ENCODE assay signal across 24 cellular contexts in genomic region chr14:99377951-99378350, GRCh38.
"Had no signal": no experiment of that assay in that cellular context is flagged by ENCODE, and none has a peak within 500 bp of the region (broad histone marks: within the 10 kb centered on the region; RNA-seq: fewer than 3 reads in every experiment).

No MANE protein-coding gene starts in this region.

- DNase-seq: activated CD4-positive, alpha-beta memory T cell treated with anti-CD3 and anti-CD28 coated beads for 36 hours; activated CD4-positive, alpha-beta T cell treated with anti-CD3 and anti-CD28 coated beads for 36 hours; activated CD4-positive, alpha-beta T cell treated with anti-CD3 and anti-CD28 coated beads, Interleukin-2, amount 10 ng/mL, durations not matched to agents 24 days and 14 days; activated CD4-positive, CD25-positive, alpha-beta regulatory T cell; activated CD4-positive, CD25-positive, alpha-beta regulatory T cell treated with anti-CD3 and anti-CD28 coated beads, Interleukin-2, amount 50 U/mL, for 72 hours; activated CD8-positive, alpha-beta memory T cell treated with anti-CD3 and anti-CD28 coated beads, Interleukin-2, amount 10 ng/mL, durations not matched to agents 7 days and 5 days; activated CD8-positive, alpha-beta memory T cell treated with anti-CD3 and anti-CD28 coated beads, Interleukin-2, amount 50 U/mL, for 4 hours; activated CD8-positive, alpha-beta T cell treated with anti-CD3 and anti-CD28 coated beads, Interleukin-2, amount 10 ng/mL, durations not matched to agents 7 days and 5 days; activated naive CD4-positive, alpha-beta T cell treated with anti-CD3 and anti-CD28 coated beads for 36 hours; activated naive CD8-positive, alpha-beta T cell treated with anti-CD3 and anti-CD28 coated beads, Interleukin-2, amount 10 ng/mL, durations not matched to agents 7 days and 5 days; activated T-cell treated with anti-CD3 and anti-CD28 coated beads, Interleukin-2, amount 50 U/mL, for 1 hour; activated T-cell treated with anti-CD3 and anti-CD28 coated beads, Interleukin-2, amount 50 U/mL, for 72 hours; amniotic stem cell; anterior cingulate cortex; effector memory CD4-positive, alpha-beta T cell; esophagus squamous epithelium; T-helper 1 cell; T-helper 2 cell had no signal

- H3K27ac ChIP-seq: brain microvascular endothelial cell, coronary artery, dorsolateral prefrontal cortex, esophagus squamous epithelium had no signal

- H3K36me3 Mint-ChIP-seq: activated CD4-positive, alpha-beta memory T cell treated with anti-CD3 and anti-CD28 coated beads for 36 hours; activated CD8-positive, alpha-beta memory T cell treated with anti-CD3 and anti-CD28 coated beads, Interleukin-2, amount 10 ng/mL, durations not matched to agents 7 days and 5 days; activated naive CD4-positive, alpha-beta T cell treated with anti-CD3 and anti-CD28 coated beads, Interleukin-2, amount 50 U/mL, for 24 hours; activated naive CD8-positive, alpha-beta T cell treated with anti-CD3 and anti-CD28 coated beads, Interleukin-2, amount 10 ng/mL, durations not matched to agents 7 days and 5 days had no signal

- H3K4me1 Mint-ChIP-seq: activated CD4-positive, alpha-beta T cell treated with anti-CD3 and anti-CD28 coated beads for 36 hours; activated CD4-positive, alpha-beta T cell treated with anti-CD3 and anti-CD28 coated beads, Interleukin-2, amount 10 ng/mL, durations not matched to agents 24 days and 14 days; activated CD8-positive, alpha-beta memory T cell treated with anti-CD3 and anti-CD28 coated beads, Interleukin-2, amount 10 ng/mL, durations not matched to agents 7 days and 5 days; activated naive CD4-positive, alpha-beta T cell treated with anti-CD3 and anti-CD28 coated beads, Interleukin-2, amount 50 U/mL, for 24 hours; activated naive CD8-positive, alpha-beta T cell treated with anti-CD3 and anti-CD28 coated beads, Interleukin-2, amount 10 ng/mL, durations not matched to agents 7 days and 5 days had no signal

- ATAC-seq: activated CD4-positive, alpha-beta T cell treated with anti-CD3 and anti-CD28 coated beads for 36 hours; activated CD8-positive, alpha-beta memory T cell treated with anti-CD3 and anti-CD28 coated beads, Interleukin-2, amount 10 ng/mL, durations not matched to agents 7 days and 5 days; activated CD8-positive, alpha-beta T cell treated with anti-CD3 and anti-CD28 coated beads, Interleukin-2, amount 10 ng/mL, durations not matched to agents 7 days and 5 days; activated T-cell treated with anti-CD3 and anti-CD28 coated beads, Interleukin-2, amount 50 U/mL, for 72 hours had no signal

- H3K9me3 Mint-ChIP-seq: activated CD4-positive, alpha-beta memory T cell treated with anti-CD3 and anti-CD28 coated beads for 36 hours; activated CD4-positive, alpha-beta T cell treated with anti-CD3 and anti-CD28 coated beads, Interleukin-2, amount 10 ng/mL, durations not matched to agents 24 days and 14 days; activated naive CD4-positive, alpha-beta T cell treated with anti-CD3 and anti-CD28 coated beads for 36 hours; activated naive CD4-positive, alpha-beta T cell treated with anti-CD3 and anti-CD28 coated beads, Interleukin-2, amount 50 U/mL, for 24 hours; activated naive CD8-positive, alpha-beta T cell treated with anti-CD3 and anti-CD28 coated beads, Interleukin-2, amount 10 ng/mL, durations not matched to agents 7 days and 5 days; activated T-cell treated with anti-CD3 and anti-CD28 coated beads, Interleukin-2, amount 50 U/mL, for 72 hours; central memory CD8-positive, alpha-beta T cell; dendritic cell treated with granulocyte-macrophage colony-stimulating factor and Interleukin-4, amounts not matched to agents 40 ng/mL and 50 ng/mL, for 4 days had no signal

- H3K4me3 Mint-ChIP-seq: activated CD4-positive, alpha-beta memory T cell treated with anti-CD3 and anti-CD28 coated beads for 36 hours; activated CD4-positive, alpha-beta T cell treated with anti-CD3 and anti-CD28 coated beads for 36 hours; activated CD4-positive, alpha-beta T cell treated with anti-CD3 and anti-CD28 coated beads, Interleukin-2, amount 10 ng/mL, durations not matched to agents 24 days and 14 days; activated CD8-positive, alpha-beta memory T cell treated with anti-CD3 and anti-CD28 coated beads, Interleukin-2, amount 10 ng/mL, durations not matched to agents 7 days and 5 days; activated CD8-positive, alpha-beta T cell treated with anti-CD3 and anti-CD28 coated beads, Interleukin-2, amount 10 ng/mL, durations not matched to agents 7 days and 5 days; activated naive CD4-positive, alpha-beta T cell treated with anti-CD3 and anti-CD28 coated beads for 36 hours; activated naive CD4-positive, alpha-beta T cell treated with anti-CD3 and anti-CD28 coated beads, Interleukin-2, amount 50 U/mL, for 24 hours; activated naive CD8-positive, alpha-beta T cell treated with anti-CD3 and anti-CD28 coated beads, Interleukin-2, amount 10 ng/mL, durations not matched to agents 7 days and 5 days; activated T-cell treated with anti-CD3 and anti-CD28 coated beads, Interleukin-2, amount 50 U/mL, for 72 hours; central memory CD8-positive, alpha-beta T cell; dendritic cell treated with granulocyte-macrophage colony-stimulating factor and Interleukin-4, amounts not matched to agents 40 ng/mL and 50 ng/mL, for 4 days had no signal
